ENCODE assay signal across 19 cellular contexts in the genomic region with DNA sequence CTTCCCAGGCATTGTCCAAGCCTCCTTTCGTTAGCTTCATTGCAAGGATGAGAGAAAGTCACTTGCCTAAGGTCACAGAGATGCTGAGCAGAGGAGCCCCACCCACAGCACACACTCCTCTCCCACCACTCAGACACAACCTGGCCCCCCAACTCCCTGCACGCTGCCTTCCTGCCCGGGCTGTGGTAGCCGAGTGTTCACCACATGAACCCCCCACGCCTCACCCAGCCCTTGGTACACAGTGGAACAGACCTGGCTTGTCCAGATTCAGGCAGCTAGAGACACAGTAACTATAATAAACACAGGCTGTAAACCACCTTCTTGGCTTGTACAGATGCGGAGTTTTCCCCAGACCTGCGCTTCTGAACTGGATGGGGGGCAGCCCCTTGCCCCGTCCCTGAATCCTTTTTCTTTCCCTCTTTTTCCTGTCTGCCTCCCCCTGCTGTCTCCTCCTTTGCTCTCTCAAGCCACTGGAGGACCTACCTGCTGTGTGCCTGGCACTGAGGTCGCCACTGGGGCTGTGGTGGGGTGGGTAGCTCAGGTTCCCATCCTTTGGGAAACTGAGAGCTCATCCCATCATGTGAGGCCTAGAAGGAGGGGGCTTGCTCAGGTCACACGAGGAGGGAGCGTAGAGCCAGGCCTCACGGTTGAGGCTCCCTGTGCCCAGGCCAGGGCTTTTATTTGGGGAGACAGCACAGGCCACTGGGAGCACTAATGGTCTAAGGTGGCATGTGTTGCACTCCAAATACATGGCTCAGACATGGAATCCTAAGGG.
"Had no signal": no experiment of that assay in that cellular context is flagged by ENCODE, and none has a peak within 500 bp of the region (broad histone marks: within the 10 kb centered on the region; RNA-seq: fewer than 3 reads in every experiment).

No MANE protein-coding gene starts in this region.

- H3K9me3 ChIP-seq: heart right ventricle, left lung, SJCRH30, suprapubic skin, upper lobe of left lung had no signal

- H3K27me3 ChIP-seq: heart right ventricle, SJCRH30, upper lobe of left lung had no signal

- ATAC-seq: activated CD8-positive, alpha-beta T cell treated with anti-CD3 and anti-CD28 coated beads for 36 hours; left lung; WTC11 had no signal

- H3K4me1 Mint-ChIP-seq: central memory CD8-positive, alpha-beta T cell had no signal

- H3K36me3 ChIP-seq: heart right ventricle, left lung, SJCRH30, suprapubic skin, upper lobe of left lung had no signal

- H3K36me3 Mint-ChIP-seq: activated naive CD8-positive, alpha-beta T cell; brain; WTC11 had no signal

- H3K27ac Mint-ChIP-seq: activated CD8-positive, alpha-beta T cell treated with anti-CD3 and anti-CD28 coated beads for 36 hours; activated naive CD8-positive, alpha-beta T cell; dendritic cell treated with granulocyte-macrophage colony-stimulating factor and Interleukin-4, amounts not matched to agents 40 ng/mL and 50 ng/mL, for 4 days; nephron progenitor cell; WTC11 had no signal

- H3K4me3 ChIP-seq: heart right ventricle, left lung, SJCRH30, suprapubic skin, upper lobe of left lung had no signal

- H3K9me3 Mint-ChIP-seq: activated CD8-positive, alpha-beta T cell treated with anti-CD3 and anti-CD28 coated beads for 36 hours; brain; central memory CD8-positive, alpha-beta T cell; dendritic cell treated with granulocyte-macrophage colony-stimulating factor and Interleukin-4, amounts not matched to agents 40 ng/mL and 50 ng/mL, for 4 days; nephron progenitor cell; WTC11 had no signal

- DNase-seq: activated CD4-positive, alpha-beta T cell treated with anti-CD3 and anti-CD28 coated beads for 48 hours; activated CD8-positive, alpha-beta T cell treated with anti-CD3 and anti-CD28 coated beads for 36 hours; activated gamma-delta T cell treated with Interleukin-2 at 50 U/mL for 16 hours; activated T-cell treated with anti-CD3 and anti-CD28 coated beads, Interleukin-2, amount 50 U/mL, for 48 hours; amniotic stem cell; heart right ventricle; mammary epithelial cell; nephron progenitor cell; SJCRH30; stimulated activated CD4-positive, alpha-beta T cell treated with anti-CD3 and anti-CD28 coated beads, Interleukin-4, amount 100 ng/mL, for 24 hours; stimulated activated naive CD4-positive, alpha-beta T cell treated with Interleukin-2 at 50 U/mL for 16 hours; upper lobe of left lung had no signal

- H3K4me3 Mint-ChIP-seq: activated CD8-positive, alpha-beta T cell treated with anti-CD3 and anti-CD28 coated beads for 36 hours; activated naive CD8-positive, alpha-beta T cell; brain; central memory CD8-positive, alpha-beta T cell; dendritic cell treated with granulocyte-macrophage colony-stimulating factor and Interleukin-4, amounts not matched to agents 40 ng/mL and 50 ng/mL, for 4 days; nephron progenitor cell; WTC11 had no signal

- H3K27ac ChIP-seq: left lung, SJCRH30, suprapubic skin, upper lobe of left lung had no signal
